In genomic region chr7:134727711-134728110, GRCh38 we compare ENCODE assay signal across 23 cellular contexts. TPM values are rescaled to one million over a fixed set of nuclear protein-coding genes. Genes with fewer than 3 reads are reported as not detected.
"Had no signal": no experiment of that assay in that cellular context is flagged by ENCODE, and none has a peak within 500 bp of the region (broad histone marks: within the 10 kb centered on the region; RNA-seq: fewer than 3 reads in every experiment).

No MANE protein-coding gene starts in this region.

- H3K36me3 Mint-ChIP-seq: immature natural killer cell, memory B cell had no signal

- DNase-seq: activated CD4-positive, alpha-beta T cell treated with anti-CD3 and anti-CD28 coated beads, Interleukin-2, amount 10 ng/mL, durations not matched to agents 7 days and 5 days; activated CD8-positive, alpha-beta T cell treated with anti-CD3 and anti-CD28 coated beads, Interleukin-2, amount 10 ng/mL, durations not matched to agents 7 days and 5 days; activated naive CD4-positive, alpha-beta T cell treated with anti-CD3 and anti-CD28 coated beads for 36 hours; activated naive CD8-positive, alpha-beta T cell treated with anti-CD3 and anti-CD28 coated beads, Interleukin-2, amount 50 U/mL, for 24 hours; activated T-cell treated with anti-CD3 and anti-CD28 coated beads, Interleukin-2, amount 50 U/mL, for 24 hours; anterior cingulate cortex; dermis blood vessel endothelial cell; effector memory CD4-positive, alpha-beta T cell; heart right ventricle; immature natural killer cell; left ventricle myocardium superior; naive thymus-derived CD8-positive, alpha-beta T cell; ovary; stimulated activated CD8-positive, alpha-beta memory T cell treated with anti-CD3 and anti-CD28 coated beads, Interleukin-4, amount 100 ng/mL, for 48 hours; stimulated activated naive CD4-positive, alpha-beta T cell; T1000; upper lobe of left lung had no signal

- ATAC-seq: activated CD8-positive, alpha-beta T cell treated with anti-CD3 and anti-CD28 coated beads, Interleukin-2, amount 10 ng/mL, durations not matched to agents 7 days and 5 days; activated naive CD8-positive, alpha-beta T cell treated with anti-CD3 and anti-CD28 coated beads, Interleukin-2, amount 50 U/mL, for 24 hours; heart right ventricle; left ventricle myocardium superior; naive thymus-derived CD8-positive, alpha-beta T cell; sciatic nerve had no signal

- FAIRE-seq: endothelial cell of umbilical vein had no signal

- H3K27me3 Mint-ChIP-seq: activated CD4-positive, alpha-beta T cell treated with anti-CD3 and anti-CD28 coated beads, Interleukin-2, amount 10 ng/mL, durations not matched to agents 7 days and 5 days; activated T-cell treated with anti-CD3 and anti-CD28 coated beads, Interleukin-2, amount 50 U/mL, for 24 hours; naive thymus-derived CD8-positive, alpha-beta T cell had no signal

- H3K27ac ChIP-seq: breast epithelium, ovary, suprapubic skin, upper lobe of left lung had no signal

- H3K4me1 Mint-ChIP-seq: immature natural killer cell, memory B cell had no signal

- H3K27me3 ChIP-seq: breast epithelium, heart right ventricle, ovary, suprapubic skin, upper lobe of left lung had no signal

- H3K4me1 ChIP-seq: breast epithelium had no signal

- H3K9me3 ChIP-seq: breast epithelium, ovary, suprapubic skin, upper lobe of left lung had no signal

- H3K4me3 Mint-ChIP-seq: activated CD4-positive, alpha-beta T cell treated with anti-CD3 and anti-CD28 coated beads, Interleukin-2, amount 10 ng/mL, durations not matched to agents 7 days and 5 days; activated CD8-positive, alpha-beta T cell treated with anti-CD3 and anti-CD28 coated beads, Interleukin-2, amount 10 ng/mL, durations not matched to agents 7 days and 5 days; activated naive CD4-positive, alpha-beta T cell treated with anti-CD3 and anti-CD28 coated beads for 36 hours; activated naive CD8-positive, alpha-beta T cell treated with anti-CD3 and anti-CD28 coated beads, Interleukin-2, amount 50 U/mL, for 24 hours; activated T-cell treated with anti-CD3 and anti-CD28 coated beads, Interleukin-2, amount 50 U/mL, for 24 hours; immature natural killer cell; memory B cell; naive thymus-derived CD8-positive, alpha-beta T cell had no signal

- H3K36me3 ChIP-seq: breast epithelium, heart right ventricle, ovary, suprapubic skin, upper lobe of left lung had no signal

- H3K9me3 Mint-ChIP-seq: activated naive CD8-positive, alpha-beta T cell treated with anti-CD3 and anti-CD28 coated beads, Interleukin-2, amount 50 U/mL, for 24 hours; immature natural killer cell had no signal

- H3K4me3 ChIP-seq: breast epithelium, heart right ventricle, ovary, suprapubic skin, upper lobe of left lung had no signal

- H3K27ac Mint-ChIP-seq: activated CD4-positive, alpha-beta T cell treated with anti-CD3 and anti-CD28 coated beads, Interleukin-2, amount 10 ng/mL, durations not matched to agents 7 days and 5 days; activated CD8-positive, alpha-beta T cell treated with anti-CD3 and anti-CD28 coated beads, Interleukin-2, amount 10 ng/mL, durations not matched to agents 7 days and 5 days; activated naive CD4-positive, alpha-beta T cell treated with anti-CD3 and anti-CD28 coated beads for 36 hours; activated naive CD8-positive, alpha-beta T cell treated with anti-CD3 and anti-CD28 coated beads, Interleukin-2, amount 50 U/mL, for 24 hours; activated T-cell treated with anti-CD3 and anti-CD28 coated beads, Interleukin-2, amount 50 U/mL, for 24 hours; activated T-helper 2 cell treated with anti-CD3 and anti-CD28 coated beads, Interferon-gamma antibody, Interleukin-2, Interleukin-4, amounts not matched to agents 10 μg/mL and 5 μg/mL and 100 μg/mL, durations not matched to agents 14 hours and 24 hours and 36 hours; immature natural killer cell; memory B cell; naive thymus-derived CD8-positive, alpha-beta T cell had no signal

RNA-seq across cellular contexts. Expression of gene CALD1, which starts 51.7 kb away (rescaled TPM):
- total RNA-seq: naive thymus-derived CD8-positive, alpha-beta T cell had no signal
- polyA plus RNA-seq: naive thymus-derived CD8-positive, alpha-beta T cell had no signal
